Comparison of ENCODE assay signal across 8 cellular contexts in genomic region chr3:16064660-16065414, GRCh38.
DNase-seq lines count a peak whose midpoint lies in the region; ATAC-seq and TF ChIP-seq lines count a peak whose summit lies in the region.

No MANE protein-coding gene starts in this region.

- no peak overlapping the region for H2AK5ac ChIP-seq in neuronal stem cell (ENCODE audit: low read depth, low read length)

- no peak for TF ChIP-seq POLR2A in adrenal gland (IDR thresholded peaks at IDR 0.05)

- no peak for TF ChIP-seq CTCF in HFF-Myc (IDR thresholded peaks at IDR 0.05; ENCODE audit: low read depth, low read length, missing control alignments)
- no peak for TF ChIP-seq CTCF in adrenal gland (IDR thresholded peaks at IDR 0.05)
- TF ChIP-seq CTCF in left ventricle myocardium inferior (IDR thresholded peaks at IDR 0.05; ENCODE audit: borderline replicate concordance) = no peak

- H3K14ac ChIP-seq in neuronal stem cell (ENCODE audit: low read length) = no peak overlapping the region

- H3K4me3 ChIP-seq in HFF-Myc (replicated peaks; ENCODE audit: low read depth, low read length) (no peak overlapping the region), adrenal gland (no peak overlapping the region), left ventricle myocardium inferior (no peak overlapping the region), skin epidermis (no peak overlapping the region), neuronal stem cell (ENCODE audit: low read length in 2 of 2) (no peak overlapping the region)

- intact Hi-C loops in adrenal gland (cut with DNase I) (no loop called here), left ventricle myocardium inferior (cut with micrococcal nuclease) (no loop called here)

- peaks cover 4 to 44% of the 10 kb centered on the region in 2 donors for H3K4me1 ChIP-seq in adrenal gland (replicated peaks in 1 of 2)
- H3K4me1 ChIP-seq in left ventricle myocardium inferior = peaks cover 30% of the 10 kb centered on the region
- peaks cover 0 to 6% of the 10 kb centered on the region in 2 donors for H3K4me1 ChIP-seq in neuronal stem cell (ENCODE audit: control insufficient read depth in 2 of 2, insufficient read depth in 1 of 2, low read depth in 1 of 2, low read length in 2 of 2)

- DNase-seq in HFF-Myc (ENCODE audit: extremely low read depth, low read depth) = peak; percentile 84
- DNase-seq in adrenal gland = peak; percentile 58 to 90 (median 75)
- DNase-seq in left ventricle myocardium inferior = peak; percentile 83
- DNase-seq in stimulated activated CD4-positive, alpha-beta T cell treated with anti-CD3 and anti-CD28 coated beads, Interleukin-4, amount 100 ng/mL, for 1 hour = no peak
- DNase-seq in neuronal stem cell (ENCODE audit: low spot score) = no peak

- no peak overlapping the region for H3K4ac ChIP-seq in neuronal stem cell (ENCODE audit: low read length)

- no peak overlapping the region for H3K9ac ChIP-seq in neuronal stem cell (ENCODE audit: low read depth, low read length, poor library complexity)

- H3K18ac ChIP-seq in neuronal stem cell (ENCODE audit: low read length) = no peak overlapping the region

- ATAC-seq in HG02938 (IDR thresholded peaks at IDR 0.05; ENCODE audit: unreplicated experiment) (no peak), GM19467 (IDR thresholded peaks at IDR 0.05; ENCODE audit: unreplicated experiment) (no peak)

- H3K9me3 ChIP-seq in adrenal gland (replicated peaks in 1 of 3) (no peaks in the 10 kb centered on the region), left ventricle myocardium inferior (replicated peaks) (no peaks in the 10 kb centered on the region), neuronal stem cell (replicated peaks in 1 of 2; ENCODE audit: control insufficient read depth in 2 of 2, insufficient read depth in 1 of 2, low read depth in 1 of 2, low read length in 2 of 2) (no peaks in the 10 kb centered on the region)

- H3K27ac ChIP-seq in adrenal gland (peak overlapping the region in 3 of 5 donors; percentile 1 to 64 (median 61)), left ventricle myocardium inferior (replicated peaks) (peak overlapping the region; percentile 85), skin epidermis (peak overlapping the region in 13 of 21 experiments; percentile 1 to 79 (median 47)), neuronal stem cell (replicated peaks; ENCODE audit: low read length) (no peak overlapping the region)

- no peak overlapping the region for H2BK12ac ChIP-seq in neuronal stem cell (ENCODE audit: low read length)

- H4K91ac ChIP-seq in neuronal stem cell (ENCODE audit: low read depth, low read length, poor library complexity) = no peak overlapping the region

- no peak overlapping the region for H3K23ac ChIP-seq in neuronal stem cell (ENCODE audit: low read depth, low read length, poor library complexity)

- no peak overlapping the region for H2BK15ac ChIP-seq in neuronal stem cell (ENCODE audit: low read length)

- H3K79me1 ChIP-seq in neuronal stem cell (ENCODE audit: low read depth, low read length) = no peaks in the 10 kb centered on the region

- no peak overlapping the region for H2BK120ac ChIP-seq in neuronal stem cell (ENCODE audit: low read depth, low read length)

- no peak overlapping the region for H3K4me2 ChIP-seq in neuronal stem cell (ENCODE audit: insufficient read depth, low read length, poor library complexity, severe bottlenecking)

- 66 to 76% (median 70%) methylated on average over 3 of the region's 3 CpGs for WGBS in adrenal gland, 4 donors
- no CpG with 5 or more reads among the region's 3 CpGs for WGBS in neuronal stem cell (ENCODE audit: extremely low coverage in 2 of 2, insufficient read length in 2 of 2, insufficient replicate concordance in 1 of 2), 2 donors

- H2AFZ ChIP-seq in neuronal stem cell (ENCODE audit: low read length) = no peak overlapping the region

- no peaks in the 10 kb centered on the region for H3K27me3 ChIP-seq in adrenal gland
- no peaks in the 10 kb centered on the region for H3K27me3 ChIP-seq in left ventricle myocardium inferior (ENCODE audit: low read depth)
- no peaks in the 10 kb centered on the region for H3K27me3 ChIP-seq in neuronal stem cell (ENCODE audit: control insufficient read depth in 3 of 3, insufficient read depth in 3 of 3, low read depth in 1 of 3, low read length in 3 of 3)

- H4K8ac ChIP-seq in neuronal stem cell (ENCODE audit: low read depth, low read length) = no peak overlapping the region

- no peaks in the 10 kb centered on the region for H3K36me3 ChIP-seq in adrenal gland (replicated peaks in 1 of 2)
- no peaks in the 10 kb centered on the region for H3K36me3 ChIP-seq in left ventricle myocardium inferior
- H3K36me3 ChIP-seq in neuronal stem cell (replicated peaks in 1 of 2; ENCODE audit: control insufficient read depth in 2 of 2, insufficient read depth in 2 of 2, low read length in 2 of 2) = no peaks in the 10 kb centered on the region

- no peak overlapping the region for H2BK5ac ChIP-seq in neuronal stem cell (ENCODE audit: low read length)

Comparison
In these comparisons a context has a peak if more than half of its experiments do, and no peak if none do; other contexts are left out.
1. DNase-seq: peak in HFF-Myc (single experiment), adrenal gland (7 of 7) and left ventricle myocardium inferior (single experiment); none in stimulated activated CD4-positive, alpha-beta T cell treated with anti-CD3 and anti-CD28 coated beads, Interleukin-4, amount 100 ng/mL, for 1 hour (single experiment) and neuronal stem cell (single experiment).